ENCODE assay signal across 9 cellular contexts in genomic region chr11:70650075-70650909, GRCh38.
DNase-seq lines count a peak whose midpoint lies in the region; ATAC-seq, FAIRE-seq and TF ChIP-seq lines count a peak whose summit lies in the region.
"Had no signal": no experiment of that assay in that cellular context is flagged by ENCODE, and none has a peak within 500 bp of the region (broad histone marks: within the 10 kb centered on the region; RNA-seq: fewer than 3 reads in every experiment).

No MANE protein-coding gene starts in this region.

- no peak overlapping the region for H3K27ac ChIP-seq in WERI-Rb-1
- H3K27ac ChIP-seq: tibial artery had no signal

- H3K9me3 ChIP-seq in WERI-Rb-1 (ENCODE audit: severe bottlenecking): no peaks in the 10 kb centered on the region
- H3K9me3 ChIP-seq: tibial artery had no signal

- ATAC-seq in GM18502 (IDR thresholded peaks at IDR 0.05; ENCODE audit: poor library complexity, unreplicated experiment): no peak

- DNase-seq in Caki2 (ENCODE audit: low read depth) (peak; percentile 54), HuH-7.5 (ENCODE audit: low spot score) (peak; percentile 94), WERI-Rb-1 (no peak), frontal cortex (ENCODE audit: low spot score in 2 of 2) (peak; percentile 62 to 65), renal cortical epithelial cell (ENCODE audit: low read depth) (peak; percentile 65), NCI-H187 (lab: John Stamatoyannopoulos, UW) (no peak), NCI-H2081 (lab: John Stamatoyannopoulos, UW) (no peak)

- no peak for FAIRE-seq in frontal cortex (lab: Jason Lieb, UNC)

- peak; percentile 26; the same call in 1 of the 2 replicates for TF ChIP-seq CTCF in WERI-Rb-1 (IDR thresholded peaks at IDR 0.05; ENCODE audit: low read depth, low read length)

- H3K4me3 ChIP-seq in WERI-Rb-1 (ENCODE audit: low read depth, low read length): no peak overlapping the region
- H3K4me3 ChIP-seq: tibial artery had no signal

- H3K27me3 ChIP-seq in WERI-Rb-1 (ENCODE audit: insufficient read depth, low read depth, severe bottlenecking): no peaks in the 10 kb centered on the region

- no peaks in the 10 kb centered on the region for H3K36me3 ChIP-seq in WERI-Rb-1
- H3K36me3 ChIP-seq: tibial artery had no signal

- in situ Hi-C loops in Caki2 (cut with HindIII; ENCODE audit: low pct_unique_long_range_greater_than_20kb, low sequenced_read_pairs): no loop called here

Comparison
In these comparisons a context has a peak if more than half of its experiments do, and no peak if none do; other contexts are left out.
1. DNase-seq: peak in Caki2 (single experiment), HuH-7.5 (single experiment), frontal cortex (2 of 2) and renal cortical epithelial cell (single experiment); none in WERI-Rb-1 (single experiment), NCI-H187 (0 of 2) and NCI-H2081 (0 of 2).